In the genomic region with DNA sequence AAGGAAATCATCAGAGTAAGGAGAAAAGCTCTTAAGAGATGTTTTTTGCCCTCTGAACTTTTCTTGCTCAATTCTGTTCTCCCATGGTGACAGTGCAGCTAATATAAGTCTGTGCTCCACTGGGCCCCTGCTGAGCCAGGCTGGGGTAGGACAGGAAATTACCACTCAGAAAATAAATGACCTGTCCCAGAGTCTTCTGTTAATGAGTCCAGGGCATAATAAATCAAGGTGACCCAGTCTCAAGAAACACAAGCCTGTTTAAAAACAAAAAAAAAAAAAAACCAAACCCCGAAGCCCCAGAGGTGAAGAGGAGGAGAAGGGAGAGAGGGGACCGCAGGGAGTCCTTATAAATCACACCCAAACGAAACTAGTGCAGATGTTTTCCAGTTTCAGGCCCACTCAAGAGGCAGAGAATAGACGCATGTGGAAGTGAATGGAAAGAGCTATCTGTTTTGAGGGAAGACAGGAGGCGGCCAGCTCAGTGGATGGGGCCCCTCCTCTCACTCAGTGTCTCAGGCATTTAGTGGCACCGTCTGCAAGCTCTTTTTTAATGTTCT, we compare ENCODE assay signal across 13 cellular contexts. TPM values are rescaled to one million over a fixed set of nuclear protein-coding genes. Genes with fewer than 3 reads are reported as not detected.
DNase-seq lines count a peak whose midpoint lies in the region; ATAC-seq and TF ChIP-seq lines count a peak whose summit lies in the region.
"Had no signal": no experiment of that assay in that cellular context is flagged by ENCODE, and none has a peak within 500 bp of the region (broad histone marks: within the 10 kb centered on the region; RNA-seq: fewer than 3 reads in every experiment).

No MANE protein-coding gene starts in this region.

- intact Hi-C loops in testis (cut with DNase I; ENCODE audit: low total_unique reads), result no loop called here

- H3K27me3 Mint-ChIP-seq in WTC11 (ENCODE audit: low read depth), result no peaks in the 10 kb centered on the region

- no peak for TF ChIP-seq POLR2A in testis (IDR thresholded peaks at IDR 0.05)

- H3K4me3 Mint-ChIP-seq in WTC11, result peak overlapping the region; percentile 16; the same call in 1 of the 2 replicates
- H3K4me3 Mint-ChIP-seq: activated T-cell treated with anti-CD3 and anti-CD28 coated beads, Interleukin-2, amount 50 U/mL, for 4 hours; T-helper 1 cell treated with Interleukin-12 subunit alpha and Interleukin-12 subunit beta and Interleukin-4 antibody, amounts not matched to agents 30 μg/mL and 1 μg/mL, for 36 hours had no signal

- no peaks in the 10 kb centered on the region for H3K9me3 Mint-ChIP-seq in WTC11
- H3K9me3 Mint-ChIP-seq: activated T-cell treated with anti-CD3 and anti-CD28 coated beads, Interleukin-2, amount 50 U/mL, for 4 hours; T-helper 1 cell treated with Interleukin-12 subunit alpha and Interleukin-12 subunit beta and Interleukin-4 antibody, amounts not matched to agents 30 μg/mL and 1 μg/mL, for 36 hours had no signal

- H3K36me3 Mint-ChIP-seq in WTC11, result no peaks in the 10 kb centered on the region

- H3K4me3 ChIP-seq in testis, result no peak overlapping the region

- peak overlapping the region in 1 of 2 donors; percentile 52 for H3K27ac ChIP-seq in testis

- no peaks in the 10 kb centered on the region for H3K27me3 ChIP-seq in testis

- 40 to 59% methylated on average over 6 of the region's 6 CpGs for WGBS in testis, 2 donors

- peak overlapping the region; percentile 29; the same call in 1 of the 2 replicates for H3K27ac Mint-ChIP-seq in WTC11
- H3K27ac Mint-ChIP-seq: T-helper 1 cell treated with Interleukin-12 subunit alpha and Interleukin-12 subunit beta and Interleukin-4 antibody, amounts not matched to agents 30 μg/mL and 1 μg/mL, for 36 hours had no signal

- H3K9me3 ChIP-seq in testis, result no peaks in the 10 kb centered on the region

- peaks cover 19% of the 10 kb centered on the region for H3K4me1 ChIP-seq in testis

- no peak for TF ChIP-seq CTCF in WTC11 (IDR thresholded peaks at IDR 0.05)
- TF ChIP-seq CTCF in testis (IDR thresholded peaks at IDR 0.05), result no peak

- POLR2A ChIA-PET in WTC11 (lab: Charles Lee), result interaction anchor here (0.7 kb wide), 1 partner anchor 41 kb away, joined by 3 read pairs; no protein-coding TSS in a partner anchor

- peak; percentile 45 for ATAC-seq in WTC11
- ATAC-seq: activated T-cell treated with anti-CD3 and anti-CD28 coated beads, Interleukin-2, amount 50 U/mL, for 4 hours had no signal

- CTCF ChIA-PET in WTC11 (lab: Charles Lee), result interaction anchor here (0.7 to 1.5 kb wide), 5 partner anchors 60 to 137 kb away, joined by 3 to 7 read pairs (median 3); partner anchors contain the start of gene BOC

- peak; percentile 54 for DNase-seq in NCI-H128 (lab: John Stamatoyannopoulos, UW; ENCODE audit: unreplicated experiment)
- DNase-seq in WTC11 (ENCODE audit: low spot score), result no peak
- peak; percentile 57 for DNase-seq in medulla oblongata (ENCODE audit: extremely low spot score)
- DNase-seq in testis, result peak; percentile 38
- DNase-seq in activated CD4-positive, alpha-beta T cell treated with anti-CD3 and anti-CD28 coated beads for 4 hours, result no peak
- DNase-seq in NCI-H1436 (lab: John Stamatoyannopoulos, UW), result no peak
- no peak for DNase-seq in activated gamma-delta T cell treated with Interleukin-2 at 50 U/mL for 16 hours
- DNase-seq: activated T-cell treated with anti-CD3 and anti-CD28 coated beads, Interleukin-2, amount 50 U/mL, for 4 hours; EL; left cardiac atrium; NCI-H1105; stimulated activated CD4-positive, alpha-beta T cell treated with anti-CD3 and anti-CD28 coated beads, Interleukin-1b, Interleukin-23, amount 100 ng/mL, for 48 hours had no signal

- H3K36me3 ChIP-seq in testis (ENCODE audit: low read depth, missing control alignments), result no peaks in the 10 kb centered on the region

- peaks cover 53% of the 10 kb centered on the region for H3K4me1 Mint-ChIP-seq in WTC11

TF ChIP-seq in WTC11, 78 proteins besides CTCF, POLR2A, EP300 and RAD21:
- TF ChIP-seq ZNF396 (CRISPR knock-in tag; IDR thresholded peaks at IDR 0.05; ENCODE audit: borderline replicate concordance), result no peak
- TF ChIP-seq NR1H2 (CRISPR knock-in tag; IDR thresholded peaks at IDR 0.05), result no peak
- TF ChIP-seq NR2C2 (CRISPR knock-in tag; IDR thresholded peaks at IDR 0.05), result no peak
- TF ChIP-seq ZNF281 (CRISPR knock-in tag; IDR thresholded peaks at IDR 0.05), result no peak
- TF ChIP-seq NFE2L1 (CRISPR knock-in tag; IDR thresholded peaks at IDR 0.05), result no peak
- no peak for TF ChIP-seq CBFB (CRISPR knock-in tag; IDR thresholded peaks at IDR 0.05; ENCODE audit: low read depth)
- TF ChIP-seq SOX15 (CRISPR knock-in tag; IDR thresholded peaks at IDR 0.05), result no peak
- TF ChIP-seq ERG (CRISPR knock-in tag; IDR thresholded peaks at IDR 0.05), result no peak
- TF ChIP-seq ZNF138 (CRISPR knock-in tag; conservative IDR thresholded peaks at IDR 0.05), result no peak
TF ChIP-seq in WTC11: peak in this region for 0.

RNA-seq across cellular contexts. Expression of gene BOC, which starts 59.8 kb away (rescaled TPM):
- total RNA-seq in WTC11 (2021), result 6.6 to 8.0 TPM (median 7.2 TPM) in 3 replicates
- total RNA-seq in testis, result 10 to 100 TPM; 24.5 to 33.6 TPM
- 28.4 TPM for polyA plus RNA-seq in testis (ENCODE audit: insufficient read depth, low read depth, low replicate concordance)

Comparison
In these comparisons a context has a peak if more than half of its experiments do, and no peak if none do; other contexts are left out.
1. DNase-seq: peak in NCI-H128 (single experiment), medulla oblongata (single experiment) and testis (single experiment); none in WTC11 (single experiment), activated CD4-positive, alpha-beta T cell treated with anti-CD3 and anti-CD28 coated beads for 4 hours (0 of 2), NCI-H1436 (single experiment) and activated gamma-delta T cell treated with Interleukin-2 at 50 U/mL for 16 hours (single experiment).